11 cellular contexts compared by ENCODE assay signal in the genomic region with DNA sequence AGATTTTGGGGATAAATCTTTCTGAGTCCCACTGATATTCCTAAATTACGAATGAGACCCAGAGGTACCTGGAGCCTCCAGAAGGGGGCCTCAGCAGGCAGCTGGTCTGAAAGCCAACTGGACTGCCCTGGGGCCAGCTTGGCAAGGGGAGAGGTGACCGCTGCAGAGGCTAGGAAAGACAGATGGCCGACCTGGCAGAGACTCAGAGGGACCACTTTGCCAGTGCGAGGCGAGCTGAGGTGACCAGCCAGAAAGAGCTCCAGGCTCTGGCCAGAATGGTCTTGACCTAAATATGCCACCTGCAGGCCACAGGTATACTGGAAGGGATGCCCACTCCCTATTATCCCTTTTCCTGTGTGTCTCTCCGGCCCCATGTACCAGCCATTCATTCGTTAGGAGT.
DNase-seq lines count a peak whose midpoint lies in the region; ATAC-seq, FAIRE-seq and TF ChIP-seq lines count a peak whose summit lies in the region.
"Had no signal": no experiment of that assay in that cellular context is flagged by ENCODE, and none has a peak within 500 bp of the region (broad histone marks: within the 10 kb centered on the region; RNA-seq: fewer than 3 reads in every experiment).

No MANE protein-coding gene starts in this region.

- H2BK12ac ChIP-seq in H1 (ENCODE audit: low read depth, low read length): no peak overlapping the region

- H3K23ac ChIP-seq in H1 (ENCODE audit: insufficient read length): no peak overlapping the region

- no peak overlapping the region for H2BK120ac ChIP-seq in H1 (replicated peaks; ENCODE audit: low read depth, low read length)

- H3K4me3 ChIP-seq in left ventricle myocardium inferior: no peak overlapping the region
- no peak overlapping the region for H3K4me3 ChIP-seq in heart right ventricle
- H3K4me3 ChIP-seq in MM.1S (ENCODE audit: low read length): no peak overlapping the region
- H3K4me3 ChIP-seq in H1 (ENCODE audit: extremely low read depth in 1 of 4, insufficient read depth in 2 of 4, low read depth in 3 of 4, low read length in 4 of 4): no peak overlapping the region
- no peak overlapping the region for H3K4me3 ChIP-seq in aorta (ENCODE audit: low read length in 2 of 2)

- no peak overlapping the region for H2BK20ac ChIP-seq in H1 (ENCODE audit: low read length)

- TF ChIP-seq EP300 in H1 (IDR thresholded peaks at IDR 0.05; ENCODE audit: borderline replicate concordance in 1 of 2, low read depth in 2 of 2, low read length in 2 of 2): no peak

- TF ChIP-seq CTCF in left ventricle myocardium inferior (IDR thresholded peaks at IDR 0.05; ENCODE audit: borderline replicate concordance): peak; percentile 10
- TF ChIP-seq CTCF in heart right ventricle (IDR thresholded peaks at IDR 0.05): no peak
- TF ChIP-seq CTCF in MM.1S (IDR thresholded peaks at IDR 0.05; ENCODE audit: low read length): peak; percentile 52
- TF ChIP-seq CTCF in H1 (IDR thresholded peaks at IDR 0.05; ENCODE audit: control extremely low read depth in 1 of 3, insufficient read depth in 1 of 3, low read depth in 1 of 3, low read length in 3 of 3): peak; percentile 58 to 87 (median 81)

- H3K18ac ChIP-seq in H1 (ENCODE audit: extremely low read depth, low read length): no peak overlapping the region

- peak; percentile 87 to 91 for TF ChIP-seq RAD21 in H1 (IDR thresholded peaks at IDR 0.05 in 1 of 2, conservative IDR thresholded peaks at IDR 0.05 in 1 of 2; ENCODE audit: low read depth in 2 of 2, low read length in 2 of 2)

- DNase-seq in left ventricle myocardium inferior (no peak), heart right ventricle (no peak), MM.1S (no peak), H1 (ENCODE audit: low read depth in 1 of 2, low spot score in 2 of 2) (peak; percentile 19 to 82), aorta (peak; percentile 52 to 75), KBM-7 (no peak), left colon (no peak)
- DNase-seq: CD8-positive, alpha-beta memory T cell; foreskin melanocyte; T-helper 9 cell had no signal

- no peak overlapping the region for H3K4ac ChIP-seq in H1 (replicated peaks; ENCODE audit: insufficient read length, low read depth, low read length)

- CTCF ChIA-PET in H1 (lab: Charles Lee; ENCODE audit: partially characterized antibody): interaction anchor here (0.6 to 11.5 kb wide), 59 partner anchors 8 to 961 kb away, joined by 3 to 102 read pairs (median 4); a partner anchor contains a TSS

- H3K27ac ChIP-seq in left ventricle myocardium inferior (replicated peaks) (no peak overlapping the region), heart right ventricle (no peak overlapping the region), MM.1S (ENCODE audit: low read length) (no peak overlapping the region), H1 (ENCODE audit: low read depth, low read length) (no peak overlapping the region), aorta (ENCODE audit: low read depth in 1 of 2, low read length in 2 of 2) (no peak overlapping the region)

- no peaks in the 10 kb centered on the region for H3K23me2 ChIP-seq in H1 (ENCODE audit: low read depth, low read length)

- ATAC-seq in heart right ventricle (no peak), aorta (ENCODE audit: low FRiP score) (no peak), GM21367 (IDR thresholded peaks at IDR 0.05; ENCODE audit: unreplicated experiment) (no peak), left colon (no peak)

- no peak overlapping the region for H3K4me2 ChIP-seq in MM.1S (ENCODE audit: low read depth, low read length)
- H3K4me2 ChIP-seq in H1 (ENCODE audit: insufficient read depth in 1 of 2, low read depth in 2 of 2, low read length in 2 of 2): no peak overlapping the region

- H3K36me3 ChIP-seq in left ventricle myocardium inferior (no peaks in the 10 kb centered on the region), heart right ventricle (no peaks in the 10 kb centered on the region), MM.1S (replicated peaks; ENCODE audit: insufficient read depth, low read length) (no peaks in the 10 kb centered on the region), H1 (ENCODE audit: control insufficient read depth in 2 of 4, insufficient read depth in 4 of 4, low read length in 3 of 4) (no peaks in the 10 kb centered on the region), aorta (ENCODE audit: control insufficient read depth in 1 of 2, insufficient read depth in 2 of 2, low read length in 1 of 2) (no peaks in the 10 kb centered on the region)

- H3K14ac ChIP-seq in H1 (ENCODE audit: insufficient read length): no peak overlapping the region

- no peak overlapping the region for H4K5ac ChIP-seq in H1 (ENCODE audit: insufficient read length, low read depth, low read length)

- no peaks in the 10 kb centered on the region for H3K79me1 ChIP-seq in H1 (ENCODE audit: low read depth, low read length)

- no peak overlapping the region for H2AK5ac ChIP-seq in H1 (ENCODE audit: low read depth, low read length)

- no peaks in the 10 kb centered on the region for H3K9me3 ChIP-seq in left ventricle myocardium inferior (replicated peaks)
- H3K9me3 ChIP-seq in heart right ventricle: no peaks in the 10 kb centered on the region
- H3K9me3 ChIP-seq in MM.1S (replicated peaks; ENCODE audit: insufficient read depth, low read length): no peaks in the 10 kb centered on the region
- no peaks in the 10 kb centered on the region; a peak in 1 of 4 replicates for H3K9me3 ChIP-seq in H1 (ENCODE audit: insufficient read depth in 2 of 2, low read depth in 1 of 2, low read length in 1 of 2)
- H3K9me3 ChIP-seq in aorta (ENCODE audit: control insufficient read depth, low read length): no peaks in the 10 kb centered on the region

- H2AFZ ChIP-seq in MM.1S (ENCODE audit: low read length) (no peak overlapping the region), H1 (ENCODE audit: low read length) (no peak overlapping the region)

- 76 to 78% methylated on average over 7 of the region's 7 CpGs for WGBS in heart right ventricle, 2 donors
- WGBS in H1 (ENCODE audit: extremely low coverage in 1 of 2, insufficient coverage in 1 of 2, insufficient read length in 1 of 2, insufficient replicate concordance in 2 of 2, low coverage in 1 of 2, low lambda C conversion rate in 2 of 2, missing lambda C conversion rate in 1 of 2), 2 experiments: 84% methylated on average over 7 of the region's 7 CpGs; no CpG with 5 or more reads in 1 of the 2 experiments
- 52 to 62% methylated on average over 7 of the region's 7 CpGs for WGBS in aorta, 2 donors

- H3K27me3 ChIP-seq in left ventricle myocardium inferior (ENCODE audit: low read depth): no peaks in the 10 kb centered on the region
- no peaks in the 10 kb centered on the region for H3K27me3 ChIP-seq in heart right ventricle
- no peaks in the 10 kb centered on the region for H3K27me3 ChIP-seq in MM.1S (replicated peaks; ENCODE audit: insufficient read depth, low read length)
- H3K27me3 ChIP-seq in H1 (replicated peaks in 1 of 4; ENCODE audit: control insufficient read depth in 3 of 4, extremely low read depth in 1 of 4, insufficient read depth in 3 of 4, low read length in 3 of 4): no peaks in the 10 kb centered on the region
- H3K27me3 ChIP-seq in aorta (ENCODE audit: control insufficient read depth in 1 of 2, insufficient read depth in 2 of 2, low read length in 1 of 2): no peaks in the 10 kb centered on the region

- H3K56ac ChIP-seq in H1 (replicated peaks; ENCODE audit: insufficient read length, low read depth, low read length): no peak overlapping the region

- no peak for TF ChIP-seq POLR2A in H1 (IDR thresholded peaks at IDR 0.05; ENCODE audit: control extremely low read depth in 1 of 2, low read depth in 2 of 2, low read length in 2 of 2)

- no peaks in the 10 kb centered on the region for H3K79me2 ChIP-seq in MM.1S (ENCODE audit: low read length)
- H3K79me2 ChIP-seq in H1 (ENCODE audit: control insufficient read depth in 1 of 2, insufficient read depth in 2 of 2, low read length in 2 of 2): no peaks in the 10 kb centered on the region

- no peaks in the 10 kb centered on the region for H4K20me1 ChIP-seq in MM.1S (ENCODE audit: insufficient read depth, low read length)
- H4K20me1 ChIP-seq in H1 (replicated peaks in 1 of 2; ENCODE audit: control insufficient read depth in 1 of 2, insufficient read depth in 2 of 2, low read length in 2 of 2): no peaks in the 10 kb centered on the region

- no peaks in the 10 kb centered on the region for H3K9me2 ChIP-seq in MM.1S (replicated peaks; ENCODE audit: insufficient read depth, low read length)

- H2BK5ac ChIP-seq in H1 (ENCODE audit: low read depth, low read length): no peak overlapping the region

- H2BK15ac ChIP-seq in H1 (ENCODE audit: low read length): no peak overlapping the region

- POLR2A ChIA-PET in H1 (lab: Charles Lee; ENCODE audit: partially characterized antibody): no interaction called here

- H4K91ac ChIP-seq in H1 (replicated peaks; ENCODE audit: insufficient read length, low read length): no peak overlapping the region

- H3K4me1 ChIP-seq in left ventricle myocardium inferior: no peaks in the 10 kb centered on the region
- no peaks in the 10 kb centered on the region for H3K4me1 ChIP-seq in heart right ventricle
- peaks cover 19% of the 10 kb centered on the region for H3K4me1 ChIP-seq in MM.1S (ENCODE audit: low read length)
- H3K4me1 ChIP-seq in H1 (replicated peaks in 1 of 4; ENCODE audit: control insufficient read depth in 3 of 4, insufficient read depth in 4 of 4, low read length in 3 of 4): no peaks in the 10 kb centered on the region; a peak in 1 of 7 replicates
- peaks cover 0 to 2% of the 10 kb centered on the region in 2 donors for H3K4me1 ChIP-seq in aorta (ENCODE audit: control insufficient read depth in 1 of 2, insufficient read depth in 2 of 2, low read length in 2 of 2)

- FAIRE-seq in H1 (lab: Jason Lieb, UNC): no peak

- H3K9ac ChIP-seq in MM.1S (ENCODE audit: low read length) (no peak overlapping the region), H1 (replicated peaks in 1 of 4; ENCODE audit: extremely low read depth in 1 of 4, low read depth in 3 of 4, low read length in 3 of 4) (no peak overlapping the region)

- H4K8ac ChIP-seq in H1 (ENCODE audit: extremely low read depth, insufficient read depth, low read length): no peak overlapping the region

- intact Hi-C loops in left ventricle myocardium inferior (cut with micrococcal nuclease): no loop called here
- intact Hi-C loops in heart right ventricle (cut with DNase I): no loop called here
- intact Hi-C loops in aorta (cut with DNase I): loop anchor here in 1 of 2 donors (5.0 kb wide), 1 partner anchor 377 kb away; no protein-coding TSS in a partner anchor
- intact Hi-C loops in left colon (cut with DNase I, micrococcal nuclease): no loop called here

- no peaks in the 10 kb centered on the region for H3F3A ChIP-seq in MM.1S (ENCODE audit: insufficient read depth, low read length)

- in situ Hi-C loops in KBM-7 (cut with MboI; ENCODE audit: low pct_unique_long_range_greater_than_20kb, low sequenced_read_pairs): no loop called here

TF ChIP-seq in H1, 55 proteins besides CTCF, POLR2A, EP300 and RAD21:
- TF ChIP-seq NRF1 (IDR thresholded peaks at IDR 0.05; ENCODE audit: low read depth, low read length) (no peak), CBX8 (IDR thresholded peaks at IDR 0.05; ENCODE audit: borderline replicate concordance, low read depth, low read length) (no peak), RXRA (IDR thresholded peaks at IDR 0.05; ENCODE audit: insufficient read depth, low read depth, low read length) (0 out of 2 replicates have a peak, but pooled peaks have one; percentile 34), PHF8 (conservative IDR thresholded peaks at IDR 0.05; ENCODE audit: low read depth, low read length) (no peak), YY1 (IDR thresholded peaks at IDR 0.05; ENCODE audit: low read depth, low read length) (0 out of 2 replicates have a peak, but pooled peaks have one; percentile 45)

Comparison
In these comparisons a context has a peak if more than half of its experiments do, and no peak if none do; other contexts are left out.
1. CTCF ChIP-seq: peak in left ventricle myocardium inferior (single experiment), MM.1S (single experiment) and H1 (3 of 3); none in heart right ventricle (0 of 9).
2. DNase-seq: peak in H1 (2 of 2) and aorta (2 of 2); none in left ventricle myocardium inferior (single experiment), heart right ventricle (0 of 2), MM.1S (single experiment), KBM-7 (single experiment) and left colon (0 of 2).